31 cellular contexts compared by ENCODE assay signal in the genomic region with DNA sequence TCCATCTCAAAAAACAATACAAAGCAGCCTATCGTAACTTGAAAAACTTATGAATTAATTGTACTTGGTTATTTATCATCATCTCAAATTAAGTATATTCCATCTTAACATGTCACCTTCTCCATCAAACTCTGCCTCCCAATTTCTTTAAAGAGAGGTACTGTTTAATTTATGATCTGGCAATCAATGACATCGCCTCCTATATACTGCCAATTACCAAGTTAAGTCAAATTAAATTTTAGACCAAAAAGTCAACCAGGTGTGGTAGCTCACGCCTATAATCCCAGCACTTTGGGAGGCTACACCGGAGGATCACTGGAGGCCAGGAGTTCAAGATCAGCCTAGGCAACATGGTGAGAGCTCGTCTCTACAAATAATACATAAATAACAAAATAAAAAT.
"Had no signal": no experiment of that assay in that cellular context is flagged by ENCODE, and none has a peak within 500 bp of the region (broad histone marks: within the 10 kb centered on the region; RNA-seq: fewer than 3 reads in every experiment).

No MANE protein-coding gene starts in this region.

- H2AFZ ChIP-seq: parathyroid adenoma had no signal

- H3K9me3 ChIP-seq: neutrophil, ovary, psoas muscle, spleen, suprapubic skin, testis, tibial artery, transverse colon, upper lobe of right lung, vagina had no signal

- H3K4me2 ChIP-seq: smooth muscle cell had no signal

- H3K9ac ChIP-seq: parathyroid adenoma had no signal

- DNase-seq: naive B cell; naive thymus-derived CD8-positive, alpha-beta T cell; nephron progenitor cell; nucleus accumbens; ovary; posterior cingulate gyrus; psoas muscle; right cardiac atrium; spleen; stimulated activated CD4-positive, alpha-beta T cell treated with anti-CD3 and anti-CD28 coated beads, Interleukin-12 subunit alpha, Interleukin-12 subunit beta, amount 100 ng/mL, for 4 hours; stimulated activated CD4-positive, alpha-beta T cell treated with anti-CD3 and anti-CD28 coated beads, Interleukin-1b, Interleukin-23, amount 100 ng/mL, for 48 hours; stimulated activated CD4-positive, alpha-beta T cell treated with anti-CD3 and anti-CD28 coated beads, Interleukin-4, amount 100 ng/mL, for 1 hour; stimulated activated CD4-positive, alpha-beta T cell treated with anti-CD3 and anti-CD28 coated beads, Interleukin-4, amount 100 ng/mL, for 4 hours; stimulated activated CD8-positive, alpha-beta memory T cell treated with anti-CD3 and anti-CD28 coated beads, Interleukin-4, amount 100 ng/mL, for 48 hours; stimulated activated naive CD4-positive, alpha-beta T cell; stimulated activated naive CD8-positive, alpha-beta T cell treated with anti-CD3 and anti-CD28 coated beads, Interleukin-15, amount 100 ng/mL, for 72 hours; stimulated activated naive CD8-positive, alpha-beta T cell treated with anti-CD3 and anti-CD28 coated beads, Interleukin-15, Interleukin-2, amounts not matched to agents 100 U/mL and 50 U/mL, for 24 hours; substantia nigra; testis; tibial artery; transverse colon; upper lobe of right lung had no signal

- H3K4me3 ChIP-seq: ovary, psoas muscle, skin epidermis, smooth muscle cell, spleen, suprapubic skin, testis, tibial artery, transverse colon, upper lobe of right lung, vagina had no signal

- H3K27ac ChIP-seq: neutrophil, ovary, parathyroid adenoma, psoas muscle, skin epidermis, spleen, suprapubic skin, testis, tibial artery, transverse colon, upper lobe of right lung, vagina had no signal

- H3K36me3 ChIP-seq: ovary had no signal

- ATAC-seq: naive thymus-derived CD8-positive, alpha-beta T cell; natural killer cell treated with Interleukin-12 subunit alpha and Interleukin-12 subunit beta and Interleukin-15 and Interleukin-18, amount 100 ng/mL, for 72 hours; psoas muscle; right cardiac atrium; sciatic nerve; stimulated activated memory B cell treated with anti-CD40 and anti-IgM and Interleukin-4, amounts not matched to agents 10 μg/mL and 1 μg/mL and 100 μg/mL, for 72 hours; stimulated activated naive CD8-positive, alpha-beta T cell treated with anti-CD3 and anti-CD28 coated beads, Interleukin-15, amount 100 ng/mL, for 72 hours; stimulated activated naive CD8-positive, alpha-beta T cell treated with anti-CD3 and anti-CD28 coated beads, Interleukin-15, Interleukin-2, amounts not matched to agents 100 U/mL and 50 U/mL, for 24 hours; upper lobe of right lung had no signal

- H3K4me1 ChIP-seq: testis had no signal

- H3K27me3 ChIP-seq: neutrophil, ovary, spleen, suprapubic skin, testis, tibial artery, transverse colon, upper lobe of right lung, vagina had no signal
